ENCODE assay signal across 17 cellular contexts in the genomic region with DNA sequence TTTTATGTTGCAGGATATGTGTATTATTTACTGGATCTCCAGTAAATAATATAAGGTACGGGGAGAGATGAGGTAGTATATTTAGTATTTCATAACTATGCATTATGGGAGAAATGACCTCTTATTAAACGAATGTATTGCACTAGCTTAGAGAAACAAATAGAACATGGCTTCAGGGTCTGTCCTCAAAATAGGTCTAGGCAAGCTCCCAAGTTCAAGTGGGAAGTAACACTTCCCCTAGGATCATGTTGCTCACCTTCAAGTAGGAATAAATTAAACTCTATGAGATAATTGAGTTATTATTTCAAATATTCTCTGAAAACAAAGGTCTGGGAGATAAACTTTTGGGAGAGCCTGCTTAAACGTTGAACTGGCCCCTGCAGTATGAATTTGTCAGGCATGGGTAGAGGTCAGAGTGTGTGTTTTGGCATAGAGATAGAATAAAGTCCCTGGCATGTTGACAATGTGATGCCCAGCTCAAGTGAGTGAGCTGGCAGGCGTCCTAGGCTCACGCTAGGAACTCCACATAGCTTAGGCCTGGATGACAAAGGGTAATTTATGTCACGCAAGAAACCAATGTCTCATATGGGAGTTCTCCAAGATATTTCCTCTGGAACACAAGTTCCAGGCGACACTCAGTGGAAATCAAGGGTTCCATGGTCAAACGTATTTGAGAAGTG.
DNase-seq lines count a peak whose midpoint lies in the region; ATAC-seq lines count a peak whose summit lies in the region.
"Had no signal": no experiment of that assay in that cellular context is flagged by ENCODE, and none has a peak within 500 bp of the region (broad histone marks: within the 10 kb centered on the region; RNA-seq: fewer than 3 reads in every experiment).

No MANE protein-coding gene starts in this region.

- H3K4me3 ChIP-seq in CD8-positive, alpha-beta memory T cell (ENCODE audit: low read length): no peak overlapping the region

- no peaks in the 10 kb centered on the region for H3K36me3 ChIP-seq in CD8-positive, alpha-beta memory T cell (ENCODE audit: insufficient read depth, low read length)

- CTCF ChIA-PET in CD8-positive, alpha-beta memory T cell (lab: Charles Lee): no interaction called here

- H3K27ac ChIP-seq in CD8-positive, alpha-beta memory T cell (ENCODE audit: low read depth, low read length): no peak overlapping the region

- no peaks in the 10 kb centered on the region for H3K27me3 ChIP-seq in CD8-positive, alpha-beta memory T cell (ENCODE audit: insufficient read depth, low read length, poor library complexity, severe bottlenecking)

- H3K4me3 Mint-ChIP-seq in CD8-positive, alpha-beta memory T cell: no peak overlapping the region

- H3K27me3 Mint-ChIP-seq in CD8-positive, alpha-beta memory T cell: peaks cover 0 to 4% of the 10 kb centered on the region in 2 donors

- POLR2A ChIA-PET in CD8-positive, alpha-beta memory T cell (lab: Charles Lee): no interaction called here

- no peaks in the 10 kb centered on the region for H3K4me1 Mint-ChIP-seq in CD8-positive, alpha-beta memory T cell

- H3K36me3 Mint-ChIP-seq in CD8-positive, alpha-beta memory T cell: no peaks in the 10 kb centered on the region

- no peaks in the 10 kb centered on the region for H3K4me1 ChIP-seq in CD8-positive, alpha-beta memory T cell (ENCODE audit: insufficient read depth, low read length)

- peak; percentile 89 for ATAC-seq in left lobe of liver
- no peak for ATAC-seq in HG03571 (IDR thresholded peaks at IDR 0.05; ENCODE audit: unreplicated experiment)

- H3K27ac Mint-ChIP-seq in CD8-positive, alpha-beta memory T cell: no peak overlapping the region

- peak; percentile 81 for DNase-seq in DMS79 treated with DMSO at 0.1 percent for 48 hours (lab: John Stamatoyannopoulos, UW)
- DNase-seq in NCI-H1105 treated with DMSO at 0.1 percent for 48 hours (lab: John Stamatoyannopoulos, UW): peak; percentile 85
- DNase-seq in RPMI8226: peak; percentile 57
- peak; percentile 81 for DNase-seq in left lobe of liver (ENCODE audit: low spot score)
- no peak for DNase-seq in mesenteric fat pad (ENCODE audit: low spot score)
- no peak for DNase-seq in activated CD4-positive, alpha-beta T cell treated with anti-CD3 and anti-CD28 coated beads for 1 hour
- no peak for DNase-seq in CD8-positive, alpha-beta memory T cell
- DNase-seq: activated naive CD4-positive, alpha-beta T cell treated with Interleukin-2 at 50 U/mL for 16 hours; H7; KBM-7; NCI-H1436 treated with DMSO at 0.1 percent for 48 hours; NK-92 treated with Interleukin-12 subunit alpha and Interleukin-12 subunit beta, amount 100 ng/mL, for 24 hours; occipital lobe; small intestine; stimulated activated CD4-positive, alpha-beta T cell treated with anti-CD3 and anti-CD28 coated beads, Interleukin-4, amount 100 ng/mL, for 4 hours; stimulated activated CD8-positive, alpha-beta memory T cell treated with anti-CD3 and anti-CD28 coated beads, Interleukin-4, amount 100 ng/mL, for 48 hours had no signal

- H3K9me3 Mint-ChIP-seq in CD8-positive, alpha-beta memory T cell: peaks cover 0 to 11% (median 0%) of the 10 kb centered on the region in 5 donors

- no peaks in the 10 kb centered on the region for H3K9me3 ChIP-seq in CD8-positive, alpha-beta memory T cell (ENCODE audit: low read length)

Comparison
In these comparisons a context has a peak if more than half of its experiments do, and no peak if none do; other contexts are left out.
1. DNase-seq: peak in DMS79 treated with DMSO at 0.1 percent for 48 hours (single experiment), NCI-H1105 treated with DMSO at 0.1 percent for 48 hours (single experiment), RPMI8226 (single experiment) and left lobe of liver (single experiment); none in mesenteric fat pad (single experiment), activated CD4-positive, alpha-beta T cell treated with anti-CD3 and anti-CD28 coated beads for 1 hour (single experiment) and CD8-positive, alpha-beta memory T cell (0 of 5).